Comparison of ENCODE assay signal across 8 cellular contexts in the genomic region with DNA sequence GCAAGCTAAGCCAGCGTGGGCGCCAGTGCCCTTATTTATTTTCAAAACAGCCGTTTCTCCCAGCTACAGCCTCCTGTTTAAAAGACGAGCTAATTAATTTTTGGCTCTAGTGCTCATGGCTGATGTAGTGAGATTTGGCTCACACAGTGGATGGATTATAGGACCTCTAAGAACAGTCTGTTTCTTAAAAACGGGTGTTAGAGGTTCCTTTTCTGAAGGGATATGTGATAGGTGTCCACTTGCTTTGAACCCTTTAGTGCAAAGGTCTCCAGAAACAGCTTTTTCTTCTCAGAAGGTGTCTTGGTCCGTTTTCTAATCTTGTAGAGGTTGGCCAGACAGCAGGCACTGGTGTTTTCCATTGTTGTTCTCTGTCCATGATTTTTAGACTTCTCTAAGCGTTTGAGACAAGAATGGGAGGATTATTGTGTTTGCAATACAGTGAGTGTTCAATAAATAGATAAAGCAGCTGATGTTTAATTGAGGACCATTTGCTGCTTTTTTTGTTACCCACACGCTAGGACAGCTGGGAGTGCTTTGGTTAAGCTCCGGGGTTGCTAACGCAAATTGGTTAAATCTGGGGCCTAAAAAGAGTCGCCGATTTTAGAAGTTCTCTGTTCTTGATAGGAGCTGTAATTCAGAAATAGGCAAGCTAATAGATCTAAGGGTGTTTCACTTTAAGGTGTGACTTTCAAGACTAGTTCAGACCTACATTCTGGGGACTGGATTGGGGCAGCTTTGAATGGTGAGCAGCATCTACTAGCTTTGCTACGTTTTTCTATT. TPM values are rescaled to one million over a fixed set of nuclear protein-coding genes. Genes with fewer than 3 reads are reported as not detected.
DNase-seq lines count a peak whose midpoint lies in the region; ATAC-seq, FAIRE-seq and TF ChIP-seq lines count a peak whose summit lies in the region.

No MANE protein-coding gene starts in this region.

- H3K4me3 ChIP-seq in astrocyte of the spinal cord (ENCODE audit: low read depth, low read length): peak overlapping the region; percentile 79
- peak overlapping the region; percentile 83 to 93 (median 83) for H3K4me3 ChIP-seq in HepG2 (replicated peaks in 1 of 3; ENCODE audit: insufficient read depth in 1 of 3, low read depth in 2 of 3, low read length in 3 of 3)
- H3K4me3 ChIP-seq in thoracic aorta: peak overlapping the region; percentile 86

- H3K4me1 Mint-ChIP-seq in CD14-positive monocyte: peaks cover 30% of the 10 kb centered on the region

- H3K27me3 ChIP-seq in HepG2 (ENCODE audit: control insufficient read depth in 1 of 2, insufficient read depth in 2 of 2, low read length in 2 of 2) (no peaks in the 10 kb centered on the region), thoracic aorta (replicated peaks; ENCODE audit: insufficient read depth) (no peaks in the 10 kb centered on the region)

- CTCF ChIA-PET in HepG2 (lab: Yijun Ruan, JAX; ENCODE audit: low intra/inter-chr PET ratio, low total read pairs): no interaction called here

- peak overlapping the region; percentile 97 to 99 (median 98) for H3K27ac Mint-ChIP-seq in CD14-positive monocyte

- H3K9ac ChIP-seq in HepG2 (ENCODE audit: insufficient read depth, low read depth, low read length): peak overlapping the region; percentile 84

- peaks cover 4% of the 10 kb centered on the region in 2 donors for H3K36me3 Mint-ChIP-seq in CD14-positive monocyte

- H3K4me1 ChIP-seq in HepG2 (ENCODE audit: insufficient read depth, low read length) (peaks cover 44% of the 10 kb centered on the region), thoracic aorta (ENCODE audit: control insufficient read depth in 1 of 2, low read depth in 2 of 2) (peaks cover 2 to 29% of the 10 kb centered on the region in 2 donors)

- H3K9me3 Mint-ChIP-seq in CD14-positive monocyte: no peaks in the 10 kb centered on the region

- POLR2A ChIA-PET in HepG2 (lab: Yijun Ruan, JAX): interaction anchor here (0.7 to 3.6 kb wide), 18 partner anchors 8 to 589 kb away, joined by 3 to 21 read pairs (median 4); partner anchors contain the start of genes CREBL2, DUSP16, LRP6 and MANSC1

- H3K4me2 ChIP-seq in HepG2 (ENCODE audit: low read depth, low read length): peak overlapping the region; percentile 81

- TF ChIP-seq RAD21 in HepG2 (CRISPR knock-in tag; IDR thresholded peaks at IDR 0.05): no peak

- H3K4me3 Mint-ChIP-seq in CD14-positive monocyte: peak overlapping the region; percentile 90 to 96

- TF ChIP-seq EP300 in HepG2 (IDR thresholded peaks at IDR 0.05; ENCODE audit: low read depth in 2 of 2, low read length in 2 of 2) (no peak), HepG2 (CRISPR knock-in tag; IDR thresholded peaks at IDR 0.05; ENCODE audit: borderline replicate concordance) (no peak)

- intact Hi-C loops in CD14-positive monocyte (cut with micrococcal nuclease): loop anchor here (5.0 to 10.0 kb wide), 3 partner anchors 344 to 367 kb away; partner anchors contain the start of gene CDKN1B (in 1 of the 2)
- intact Hi-C loops in HepG2 (cut with micrococcal nuclease; ENCODE audit: unreplicated experiment): no loop called here

- peak overlapping the region; percentile 84 for H3K27ac ChIP-seq in HepG2 (ENCODE audit: extremely low read length, insufficient read depth, low read length)
- peak overlapping the region; percentile 94 to 99 for H3K27ac ChIP-seq in thoracic aorta

- H3K79me2 ChIP-seq in HepG2 (ENCODE audit: insufficient read depth, low read length): peaks cover 16% of the 10 kb centered on the region

- TSS peak; percentile 67 for BruUV-seq in HepG2 (replicated peaks; lab: Mats Ljungman, UMichigan)

- peaks cover 0 to 5% (median under 1%) of the 10 kb centered on the region in 3 donors for H3K27me3 Mint-ChIP-seq in CD14-positive monocyte (ENCODE audit: low read depth in 3 of 3)

- no peaks in the 10 kb centered on the region for H4K20me1 ChIP-seq in HepG2 (ENCODE audit: insufficient read depth, low read length)

- TF ChIP-seq CTCF in CD14-positive monocyte (IDR thresholded peaks at IDR 0.05) (no peak), astrocyte of the spinal cord (IDR thresholded peaks at IDR 0.05; ENCODE audit: low read depth, low read length) (no peak), HepG2 (CRISPR knock-in tag; IDR thresholded peaks at IDR 0.05) (no peak), thoracic aorta (IDR thresholded peaks at IDR 0.05) (no peak)

- in situ Hi-C loops in astrocyte of the spinal cord (cut with HindIII; ENCODE audit: low sequenced_read_pairs) (no loop called here), HepG2 (cut with HindIII; ENCODE audit: extremely low pct_ligation_motif_present, low pct_unique_long_range_greater_than_20kb) (no loop called here)

- 3% methylated on average over 13 of the region's 13 CpGs for WGBS in HepG2 (ENCODE audit: low lambda C conversion rate)

- peak; percentile 37 for FAIRE-seq in HepG2 (lab: Jason Lieb, UNC)

- no peaks in the 10 kb centered on the region for H3K9me3 ChIP-seq in HepG2 (ENCODE audit: low read length)
- no peaks in the 10 kb centered on the region for H3K9me3 ChIP-seq in thoracic aorta

- no peak for TF ChIP-seq POLR2A in HepG2 (IDR thresholded peaks at IDR 0.05; ENCODE audit: insufficient read depth in 1 of 2, low read depth in 2 of 2, low read length in 2 of 2)

- ATAC-seq in GM19328 (IDR thresholded peaks at IDR 0.05; ENCODE audit: unreplicated experiment): peak; percentile 5
- no peak; the same call in 2 of the 3 replicates for ATAC-seq in HepG2
- no peak for ATAC-seq in thoracic aorta (ENCODE audit: insufficient number of reproducible peaks, low FRiP score, low read depth)

- no peaks in the 10 kb centered on the region for H3K36me3 ChIP-seq in HepG2 (replicated peaks in 1 of 2; ENCODE audit: control insufficient read depth in 1 of 2, insufficient read depth in 2 of 2, low read length in 2 of 2)
- H3K36me3 ChIP-seq in thoracic aorta: no peaks in the 10 kb centered on the region

- DNase-seq in CD14-positive monocyte (ENCODE audit: low spot score): no peak
- peak; percentile 58 to 81 for DNase-seq in NCI-H446 (lab: John Stamatoyannopoulos, UW)
- DNase-seq in astrocyte of the spinal cord (ENCODE audit: low read depth, low spot score): peak; percentile 36
- no peak for DNase-seq in HepG2 (ENCODE audit: low spot score)
- no peak for DNase-seq in thoracic aorta (ENCODE audit: low spot score)
- no peak for DNase-seq in COLO829 (ENCODE audit: low spot score)
- no peak for DNase-seq in activated effector memory CD4-positive, alpha-beta T cell treated with anti-CD3 and anti-CD28 coated beads, Interleukin-2, amount 50 U/mL, for 16 hours

- H2AFZ ChIP-seq in HepG2 (ENCODE audit: low read length): peak overlapping the region; percentile 77

TF ChIP-seq in HepG2, 621 proteins besides CTCF, POLR2A, EP300 and RAD21 (continues in another document):
- no peak for TF ChIP-seq MAFG (CRISPR knock-in tag; IDR thresholded peaks at IDR 0.05)

RNA-seq across cellular contexts. Expression of gene BORCS5, which starts 1.0 kb away (rescaled TPM):
- polyA plus RNA-seq in CD14-positive monocyte (10 to 100 TPM in 1 of 2 donors, 1 to 10 TPM in 1; 8.5 to 15.1 TPM), HepG2 (2011; rRNA removed) (3.3 and 4.7 TPM in 2 replicates)
- total RNA-seq in HepG2 (2016; rRNA removed; fragmentation: Illumina TruSeq; extraction: Trizol) (3.9 and 8.2 TPM in 2 replicates), thoracic aorta (10 to 100 TPM; 20.6 to 27.1 TPM)
- total RNA-seq in HepG2 (2016; cell fraction: cytosol; rRNA removed; fragmentation: Illumina TruSeq; extraction: Trizol; ENCODE audit: low read depth): 3.0 and 3.6 TPM in 2 replicates
- total RNA-seq in HepG2 (2016; cell fraction: insoluble cytoplasmic fraction; rRNA removed; fragmentation: Illumina TruSeq; extraction: Trizol): 7.3 and 9.1 TPM in 2 replicates
- total RNA-seq in HepG2 (2016; cell fraction: membrane; rRNA removed; fragmentation: Illumina TruSeq; extraction: Trizol): 3.7 and 4.9 TPM in 2 replicates
- 4.0 and 6.6 TPM in 2 replicates for total RNA-seq in HepG2 (2016; cell fraction: nucleus; rRNA removed; fragmentation: Illumina TruSeq; extraction: Trizol)
- polyA plus RNA-seq in HepG2 (2011; cell fraction: cytosol; rRNA removed): 3.9 and 5.2 TPM in 2 replicates
- polyA plus RNA-seq in HepG2 (2011; cell fraction: nucleus; rRNA removed): 6.4 and 8.1 TPM in 2 replicates
- 3.6 and 5.8 TPM in 2 replicates for polyA plus RNA-seq in HepG2 (2012)
- polyA plus RNA-seq in HepG2 (2016; cell fraction: cytosol; fragmentation: Illumina TruSeq; extraction: Trizol; ENCODE audit: low read depth): 3.0 and 4.3 TPM in 2 replicates
- polyA plus RNA-seq in HepG2 (2016; cell fraction: insoluble cytoplasmic fraction; fragmentation: Illumina TruSeq; extraction: Trizol; ENCODE audit: low read depth): 8.0 and 9.3 TPM in 2 replicates
- 5.1 and 6.0 TPM in 2 replicates for polyA plus RNA-seq in HepG2 (2016; cell fraction: membrane; fragmentation: Illumina TruSeq; extraction: Trizol; ENCODE audit: low read depth)
- 3.9 and 7.7 TPM in 2 replicates for polyA plus RNA-seq in HepG2 (2016; cell fraction: nucleus; fragmentation: Illumina TruSeq; extraction: Trizol; ENCODE audit: insufficient read depth, low read depth)
- polyA minus RNA-seq in HepG2 (2011; rRNA and poly(A)+ RNA removed; ENCODE audit: low replicate concordance): 5.6 and 7.5 TPM in 2 replicates
- polyA minus RNA-seq in HepG2 (2011; cell fraction: cytosol; rRNA and poly(A)+ RNA removed): 3.8 and 3.9 TPM in 2 replicates
- polyA minus RNA-seq in HepG2 (2011; cell fraction: nucleus; rRNA and poly(A)+ RNA removed): 12.2 and 13.7 TPM in 2 replicates

RNA-seq across cellular contexts. Expression of gene MANSC1, which starts 7.8 kb away (rescaled TPM):
- polyA plus RNA-seq in CD14-positive monocyte: 1 to 10 TPM; 1.5 to 2.3 TPM
- total RNA-seq in HepG2 (2016; rRNA removed; fragmentation: Illumina TruSeq; extraction: Trizol): 4.2 and 4.4 TPM in 2 replicates
- total RNA-seq in HepG2 (2016; cell fraction: cytosol; rRNA removed; fragmentation: Illumina TruSeq; extraction: Trizol; ENCODE audit: low read depth): 0.91 and 1.4 TPM in 2 replicates
- total RNA-seq in HepG2 (2016; cell fraction: insoluble cytoplasmic fraction; rRNA removed; fragmentation: Illumina TruSeq; extraction: Trizol): 3.6 and 4.5 TPM in 2 replicates
- total RNA-seq in HepG2 (2016; cell fraction: membrane; rRNA removed; fragmentation: Illumina TruSeq; extraction: Trizol): 4.4 and 4.9 TPM in 2 replicates
- 3.2 TPM in 2 replicates for total RNA-seq in HepG2 (2016; cell fraction: nucleus; rRNA removed; fragmentation: Illumina TruSeq; extraction: Trizol)
- polyA plus RNA-seq in HepG2 (2011; rRNA removed): 1.9 TPM in 2 replicates
- polyA plus RNA-seq in HepG2 (2011; cell fraction: cytosol; rRNA removed): 1.7 and 1.8 TPM in 2 replicates
- 0.40 and 0.69 TPM in 2 replicates for polyA plus RNA-seq in HepG2 (2011; cell fraction: nucleus; rRNA removed)
- 7.8 and 9.6 TPM in 2 replicates for polyA plus RNA-seq in HepG2 (2012)
- 3.7 and 5.4 TPM in 2 replicates for polyA plus RNA-seq in HepG2 (2016; cell fraction: cytosol; fragmentation: Illumina TruSeq; extraction: Trizol; ENCODE audit: low read depth)
- 6.7 and 7.4 TPM in 2 replicates for polyA plus RNA-seq in HepG2 (2016; cell fraction: insoluble cytoplasmic fraction; fragmentation: Illumina TruSeq; extraction: Trizol; ENCODE audit: low read depth)
- polyA plus RNA-seq in HepG2 (2016; cell fraction: membrane; fragmentation: Illumina TruSeq; extraction: Trizol; ENCODE audit: low read depth): 8.2 and 9.1 TPM in 2 replicates
- polyA plus RNA-seq in HepG2 (2016; cell fraction: nucleus; fragmentation: Illumina TruSeq; extraction: Trizol; ENCODE audit: insufficient read depth, low read depth): 9.8 and 10.0 TPM in 2 replicates
- 0.76 and 1.3 TPM in 2 replicates for polyA minus RNA-seq in HepG2 (2011; rRNA and poly(A)+ RNA removed; ENCODE audit: low replicate concordance)
- polyA minus RNA-seq in HepG2 (2011; cell fraction: cytosol; rRNA and poly(A)+ RNA removed): 1.5 and 2.0 TPM in 2 replicates
- 0.26 and 0.62 TPM in 2 replicates for polyA minus RNA-seq in HepG2 (2011; cell fraction: nucleus; rRNA and poly(A)+ RNA removed)
- total RNA-seq in thoracic aorta: 10 to 100 TPM; 36.6 to 38.1 TPM

Comparison
In these comparisons a context has a peak if more than half of its experiments do, and no peak if none do; other contexts are left out.
1. DNase-seq: peak in NCI-H446 (2 of 2) and astrocyte of the spinal cord (single experiment); none in CD14-positive monocyte (single experiment), HepG2 (single experiment), thoracic aorta (single experiment), COLO829 (single experiment) and activated effector memory CD4-positive, alpha-beta T cell treated with anti-CD3 and anti-CD28 coated beads, Interleukin-2, amount 50 U/mL, for 16 hours (single experiment).
2. Peak in every context shown above with its lines, with median percentiles within 50 percentile points of each other: H3K4me3 ChIP-seq.